9 cellular contexts compared by ENCODE assay signal in the genomic region with DNA sequence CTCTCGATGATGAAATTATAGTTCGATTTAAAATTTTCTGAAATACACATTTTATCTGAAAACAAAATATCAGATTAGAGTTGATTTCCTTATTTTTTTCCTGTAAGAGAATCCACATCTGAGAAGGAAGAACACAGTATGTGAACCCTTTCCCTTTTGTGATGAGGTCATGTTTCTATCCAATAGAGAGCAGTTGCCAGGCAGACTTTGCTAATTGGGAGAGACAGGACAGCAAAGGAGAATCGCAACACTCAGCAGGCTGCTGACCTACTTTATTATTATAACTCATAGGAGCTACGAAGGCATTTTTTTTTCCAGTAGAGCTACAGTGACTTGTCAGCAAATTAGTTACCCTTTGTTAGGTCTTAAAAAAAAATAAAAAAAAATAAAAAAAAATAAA.
DNase-seq lines count a peak whose midpoint lies in the region; ATAC-seq and TF ChIP-seq lines count a peak whose summit lies in the region.
"Had no signal": no experiment of that assay in that cellular context is flagged by ENCODE, and none has a peak within 500 bp of the region (broad histone marks: within the 10 kb centered on the region; RNA-seq: fewer than 3 reads in every experiment).

No MANE protein-coding gene starts in this region.

- intact Hi-C loops in sciatic nerve (cut with DNase I), result no loop called here

- DNase-seq in NCI-H524 (lab: John Stamatoyannopoulos, UW) (peak; percentile 31 to 42), NCI-H524 treated with DMSO at 0.1 percent for 48 hours (lab: John Stamatoyannopoulos, UW) (no peak), NCI-H2171 treated with DMSO at 0.1 percent for 48 hours (lab: John Stamatoyannopoulos, UW) (peak; percentile 69), epithelial cell of esophagus (ENCODE audit: low read depth) (peak; percentile 17), sciatic nerve (ENCODE audit: low spot score) (no peak), occipital lobe (lab: John Stamatoyannopoulos, UW) (no peak)
- DNase-seq: activated CD4-positive, CD25-positive, alpha-beta regulatory T cell treated with anti-CD3 and anti-CD28 coated beads, Interleukin-2, amount 50 U/mL, for 72 hours had no signal

- no peak overlapping the region for H3K4me3 ChIP-seq in epithelial cell of esophagus (ENCODE audit: low read length)

- TF ChIP-seq CTCF in epithelial cell of esophagus (IDR thresholded peaks at IDR 0.05; ENCODE audit: insufficient read depth, low read depth, low read length, missing control alignments), result no peak

- ATAC-seq in sciatic nerve, result peak; percentile 41
- ATAC-seq in HG03097 (IDR thresholded peaks at IDR 0.05; ENCODE audit: low FRiP score, unreplicated experiment), result no peak
- ATAC-seq in GM19324 (IDR thresholded peaks at IDR 0.05; ENCODE audit: low FRiP score, unreplicated experiment), result no peak

Comparison
In these comparisons a context has a peak if more than half of its experiments do, and no peak if none do; other contexts are left out.
1. DNase-seq: peak in NCI-H524 (2 of 2), NCI-H2171 treated with DMSO at 0.1 percent for 48 hours (single experiment) and epithelial cell of esophagus (single experiment); none in NCI-H524 treated with DMSO at 0.1 percent for 48 hours (single experiment), sciatic nerve (single experiment) and occipital lobe (single experiment).